ENCODE assay signal across 2 cellular contexts in genomic region chr7:142808461-142808801, GRCh38.
TF ChIP-seq lines count a peak whose summit lies in the region.

No MANE protein-coding gene starts in this region.

TF ChIP-seq in liver, 16 proteins besides CTCF, POLR2A, EP300 and RAD21:
- no peak for TF ChIP-seq GABPA (IDR thresholded peaks at IDR 0.05 in 1 of 2, conservative IDR thresholded peaks at IDR 0.05 in 1 of 2)
- TF ChIP-seq REST (IDR thresholded peaks at IDR 0.05): no peak
- TF ChIP-seq EGR1 (IDR thresholded peaks at IDR 0.05; ENCODE audit: low read depth in 2 of 2): no peak
TF ChIP-seq in liver: peak in this region for 0.

TF ChIP-seq in HepG2, 621 proteins besides CTCF, POLR2A, EP300 and RAD21:
- no peak for TF ChIP-seq TBX2 (CRISPR knock-in tag; IDR thresholded peaks at IDR 0.05; ENCODE audit: borderline replicate concordance)
- TF ChIP-seq ETV5 (CRISPR knock-in tag; IDR thresholded peaks at IDR 0.05; ENCODE audit: borderline replicate concordance): no peak
- TF ChIP-seq BCL6 (CRISPR knock-in tag; IDR thresholded peaks at IDR 0.05): no peak
- no peak for TF ChIP-seq ZNF460 (CRISPR knock-in tag; IDR thresholded peaks at IDR 0.05; ENCODE audit: borderline replicate concordance)
- no peak for TF ChIP-seq AKNA (CRISPR knock-in tag; IDR thresholded peaks at IDR 0.05; ENCODE audit: borderline replicate concordance)
- TF ChIP-seq ZNF468 (CRISPR knock-in tag; IDR thresholded peaks at IDR 0.05): no peak
- no peak for TF ChIP-seq ZNF558 (CRISPR knock-in tag; IDR thresholded peaks at IDR 0.05; ENCODE audit: borderline replicate concordance)
- no peak for TF ChIP-seq ZBTB10 (CRISPR knock-in tag; IDR thresholded peaks at IDR 0.05; ENCODE audit: borderline replicate concordance)
- no peak for TF ChIP-seq PLSCR1 (CRISPR knock-in tag; IDR thresholded peaks at IDR 0.05; ENCODE audit: borderline replicate concordance)
